13 cellular contexts compared by ENCODE assay signal in the genomic region with DNA sequence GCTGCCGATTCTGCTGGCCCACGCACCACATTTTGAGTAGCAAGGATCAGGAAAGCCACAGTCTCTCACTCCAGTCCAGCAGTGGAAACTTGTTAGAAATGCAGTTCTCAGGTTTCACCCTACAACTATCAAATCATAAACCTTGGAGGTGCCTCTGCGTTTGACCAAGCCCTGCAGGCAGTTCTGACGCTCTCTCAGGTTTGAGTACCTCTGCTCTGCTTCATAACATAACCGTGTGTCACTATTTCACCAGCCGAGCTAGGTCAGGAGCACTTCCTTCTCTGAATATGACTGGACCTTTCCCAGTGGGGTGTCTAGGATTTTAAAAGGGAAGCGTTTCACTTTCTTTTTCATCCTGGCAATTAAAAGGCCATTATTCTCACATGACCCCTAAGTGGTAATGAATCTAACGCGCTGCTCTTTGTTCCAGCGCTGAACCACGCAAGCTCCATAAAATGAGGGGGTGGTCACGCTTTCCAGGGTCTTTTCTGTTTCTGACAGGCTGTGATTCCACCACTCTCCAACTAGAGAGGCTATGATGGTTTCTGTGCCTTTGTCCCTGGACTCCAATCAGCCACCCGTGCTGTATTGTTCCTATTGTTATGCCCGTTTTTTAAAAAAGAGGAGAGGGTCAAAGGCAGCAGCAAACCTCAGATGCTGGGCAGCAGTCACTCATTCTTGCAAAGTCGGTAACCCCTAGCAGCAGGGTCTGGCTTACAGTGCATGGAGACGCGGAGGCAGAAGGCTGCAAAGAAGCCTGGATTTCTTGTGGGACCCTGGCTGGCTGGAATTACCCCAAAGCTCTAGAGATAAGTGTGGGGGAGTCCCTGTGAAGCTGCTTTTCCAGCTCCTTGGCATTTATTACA.
A peak's percentile ranks its signal among the peaks of the same experiment; 100 is the strongest.
DNase-seq lines count a peak whose midpoint lies in the region; ATAC-seq and TF ChIP-seq lines count a peak whose summit lies in the region.
"Had no signal": no experiment of that assay in that cellular context is flagged by ENCODE, and none has a peak within 500 bp of the region (broad histone marks: within the 10 kb centered on the region; RNA-seq: fewer than 3 reads in every experiment).

No MANE protein-coding gene starts in this region.

- H3K36me3 ChIP-seq in iPS-18a (ENCODE audit: control insufficient read depth, low read depth, low read length) (no peaks in the 10 kb centered on the region), smooth muscle cell (ENCODE audit: low read depth) (no peaks in the 10 kb centered on the region)
- H3K36me3 ChIP-seq: tibial nerve had no signal

- H3K9me3 ChIP-seq in iPS-18a (ENCODE audit: control insufficient read depth, low read depth, low read length) (no peaks in the 10 kb centered on the region), smooth muscle cell (replicated peaks; ENCODE audit: low read depth) (no peaks in the 10 kb centered on the region)
- H3K9me3 ChIP-seq: tibial nerve had no signal

- no peaks in the 10 kb centered on the region for H3F3A ChIP-seq in smooth muscle cell (ENCODE audit: low read depth)

- H3K4me2 ChIP-seq in smooth muscle cell: peak overlapping the region; percentile 44

- WGBS in smooth muscle cell (ENCODE audit: low lambda C conversion rate): 68% methylated on average over 17 of the region's 17 CpGs

- TF ChIP-seq CTCF in smooth muscle cell (IDR thresholded peaks at IDR 0.05; ENCODE audit: borderline replicate concordance, insufficient read depth, poor library complexity, severe bottlenecking): no peak

- no peak overlapping the region for H3K27ac ChIP-seq in iPS-18a (ENCODE audit: low read length)
- peak overlapping the region; percentile 52 for H3K27ac ChIP-seq in smooth muscle cell (ENCODE audit: low read depth)
- H3K27ac ChIP-seq: HL-60, tibial nerve had no signal

- H3K27me3 ChIP-seq in iPS-18a (ENCODE audit: control insufficient read depth, insufficient read depth, low read length) (no peaks in the 10 kb centered on the region), smooth muscle cell (ENCODE audit: low read depth) (no peaks in the 10 kb centered on the region)
- H3K27me3 ChIP-seq: tibial nerve had no signal

- H3K4me1 ChIP-seq in iPS-18a (ENCODE audit: control insufficient read depth, low read depth, low read length) (peaks cover 15% of the 10 kb centered on the region), smooth muscle cell (ENCODE audit: low read depth) (no peaks in the 10 kb centered on the region)
- H3K4me1 ChIP-seq: tibial nerve had no signal

- in situ Hi-C loops in KBM-7 (cut with MboI; ENCODE audit: low pct_unique_long_range_greater_than_20kb, low sequenced_read_pairs): no loop called here

- H2AFZ ChIP-seq in smooth muscle cell (ENCODE audit: low read depth): no peak overlapping the region

- no peaks in the 10 kb centered on the region for H3K79me2 ChIP-seq in smooth muscle cell (ENCODE audit: low read depth)

- H3K4me3 ChIP-seq in iPS-18a (ENCODE audit: low read length): peak overlapping the region; percentile 15
- H3K4me3 ChIP-seq in smooth muscle cell: no peak overlapping the region
- H3K4me3 ChIP-seq: tibial nerve had no signal

- H3K9ac ChIP-seq in iPS-18a (ENCODE audit: low read length) (peak overlapping the region; percentile 20), smooth muscle cell (ENCODE audit: low read depth) (no peak overlapping the region)

- DNase-seq in NCI-H526 (lab: John Stamatoyannopoulos, UW) (peak; percentile 11 to 48), NCI-H526 treated with DMSO at 0.1 percent for 48 hours (lab: John Stamatoyannopoulos, UW) (no peak), SW480 (ENCODE audit: low spot score) (peak; percentile 54), smooth muscle cell (lab: John Stamatoyannopoulos, UW; ENCODE audit: unreplicated experiment) (no peak), RKO (ENCODE audit: low spot score) (no peak), KBM-7 (no peak)
- DNase-seq: activated effector memory CD4-positive, alpha-beta T cell treated with anti-CD3 and anti-CD28 coated beads, Interleukin-2, amount 50 U/mL, for 16 hours; H7; NCI-H446 treated with DMSO at 0.1 percent for 48 hours had no signal

- H4K20me1 ChIP-seq in smooth muscle cell (ENCODE audit: low read depth): no peaks in the 10 kb centered on the region

- no peak for ATAC-seq in GM19397 (IDR thresholded peaks at IDR 0.05; ENCODE audit: unreplicated experiment)

Comparison
In these comparisons a context has a peak if more than half of its experiments do, and no peak if none do; other contexts are left out.
1. DNase-seq: peak in NCI-H526 (2 of 2) and SW480 (single experiment); none in NCI-H526 treated with DMSO at 0.1 percent for 48 hours (single experiment), smooth muscle cell (single experiment), RKO (single experiment) and KBM-7 (single experiment).